In genomic region chr1:184531296-184531695, GRCh38 we compare ENCODE assay signal across 22 cellular contexts.
"Had no signal": no experiment of that assay in that cellular context is flagged by ENCODE, and none has a peak within 500 bp of the region (broad histone marks: within the 10 kb centered on the region; RNA-seq: fewer than 3 reads in every experiment).

No MANE protein-coding gene starts in this region.

- H3K4me1 Mint-ChIP-seq: activated CD8-positive, alpha-beta memory T cell treated with anti-CD3 and anti-CD28 coated beads, Interleukin-2, amount 10 ng/mL, durations not matched to agents 7 days and 5 days; stimulated activated naive CD8-positive, alpha-beta T cell treated with anti-CD3 and anti-CD28 coated beads, Interleukin-15, amount 100 ng/mL, for 72 hours had no signal

- H3K4me2 ChIP-seq: hepatocyte had no signal

- H3K27me3 Mint-ChIP-seq: activated naive CD8-positive, alpha-beta T cell treated with anti-CD3 and anti-CD28 coated beads, Interleukin-2, amount 50 U/mL, for 24 hours had no signal

- H2AFZ ChIP-seq: hepatocyte had no signal

- H3K27ac Mint-ChIP-seq: activated CD8-positive, alpha-beta memory T cell treated with anti-CD3 and anti-CD28 coated beads, Interleukin-2, amount 10 ng/mL, durations not matched to agents 7 days and 5 days; activated CD8-positive, alpha-beta T cell treated with anti-CD3 and anti-CD28 coated beads for 36 hours; activated naive CD8-positive, alpha-beta T cell treated with anti-CD3 and anti-CD28 coated beads, Interleukin-2, amount 50 U/mL, for 24 hours; nephron progenitor cell; stimulated activated effector memory CD8-positive, alpha-beta T cell treated with anti-CD3 and anti-CD28 coated beads, Interleukin-12 subunit alpha, Interleukin-12 subunit beta, amount 100 ng/mL, for 72 hours; stimulated activated naive CD8-positive, alpha-beta T cell treated with anti-CD3 and anti-CD28 coated beads, Interleukin-15, amount 100 ng/mL, for 72 hours had no signal

- FAIRE-seq: pancreas had no signal

- H3K27ac ChIP-seq: body of pancreas, cardiac muscle cell, hepatocyte, pancreas, SK-N-MC had no signal

- H3K27me3 ChIP-seq: body of pancreas, cardiac muscle cell, hepatocyte, pancreas, transverse colon had no signal

- H3K36me3 Mint-ChIP-seq: activated CD8-positive, alpha-beta memory T cell treated with anti-CD3 and anti-CD28 coated beads, Interleukin-2, amount 10 ng/mL, durations not matched to agents 7 days and 5 days; stimulated activated effector memory CD8-positive, alpha-beta T cell treated with anti-CD3 and anti-CD28 coated beads, Interleukin-12 subunit alpha, Interleukin-12 subunit beta, amount 100 ng/mL, for 72 hours had no signal

- H3K9me3 ChIP-seq: body of pancreas, pancreas, transverse colon had no signal

- ATAC-seq: activated CD8-positive, alpha-beta memory T cell treated with anti-CD3 and anti-CD28 coated beads, Interleukin-2, amount 10 ng/mL, durations not matched to agents 7 days and 5 days; activated CD8-positive, alpha-beta T cell treated with anti-CD3 and anti-CD28 coated beads for 36 hours; activated naive CD8-positive, alpha-beta T cell treated with anti-CD3 and anti-CD28 coated beads, Interleukin-2, amount 50 U/mL, for 24 hours; body of pancreas; left lobe of liver; right cardiac atrium; stimulated activated effector memory CD8-positive, alpha-beta T cell treated with anti-CD3 and anti-CD28 coated beads, Interleukin-12 subunit alpha, Interleukin-12 subunit beta, amount 100 ng/mL, for 72 hours; stimulated activated naive CD8-positive, alpha-beta T cell treated with anti-CD3 and anti-CD28 coated beads, Interleukin-15, amount 100 ng/mL, for 72 hours had no signal

- H3K36me3 ChIP-seq: cardiac muscle cell, pancreas, transverse colon had no signal

- H3K9me3 Mint-ChIP-seq: activated CD8-positive, alpha-beta T cell treated with anti-CD3 and anti-CD28 coated beads for 36 hours; activated naive CD8-positive, alpha-beta T cell treated with anti-CD3 and anti-CD28 coated beads, Interleukin-2, amount 50 U/mL, for 24 hours had no signal

- H3K4me1 ChIP-seq: pancreas had no signal

- H3K4me3 ChIP-seq: body of pancreas, cardiac muscle cell, hepatocyte, pancreas, SK-N-MC, skin epidermis, transverse colon had no signal

- H3K79me2 ChIP-seq: hepatocyte had no signal

- H3K4me3 Mint-ChIP-seq: activated CD8-positive, alpha-beta memory T cell treated with anti-CD3 and anti-CD28 coated beads, Interleukin-2, amount 10 ng/mL, durations not matched to agents 7 days and 5 days; activated CD8-positive, alpha-beta T cell treated with anti-CD3 and anti-CD28 coated beads for 36 hours; activated naive CD8-positive, alpha-beta T cell treated with anti-CD3 and anti-CD28 coated beads, Interleukin-2, amount 50 U/mL, for 24 hours; immature natural killer cell; nephron progenitor cell; stimulated activated effector memory CD8-positive, alpha-beta T cell treated with anti-CD3 and anti-CD28 coated beads, Interleukin-12 subunit alpha, Interleukin-12 subunit beta, amount 100 ng/mL, for 72 hours; stimulated activated naive CD8-positive, alpha-beta T cell treated with anti-CD3 and anti-CD28 coated beads, Interleukin-15, amount 100 ng/mL, for 72 hours had no signal

- DNase-seq: activated CD4-positive, alpha-beta T cell treated with anti-CD3 and anti-CD28 coated beads for 48 hours; activated CD8-positive, alpha-beta memory T cell treated with anti-CD3 and anti-CD28 coated beads, Interleukin-2, amount 10 ng/mL, durations not matched to agents 7 days and 5 days; activated CD8-positive, alpha-beta T cell treated with anti-CD3 and anti-CD28 coated beads for 36 hours; activated gamma-delta T cell; activated naive CD4-positive, alpha-beta T cell treated with anti-CD3 and anti-CD28 coated beads, Interleukin-2, amount 50 U/mL, for 16 hours; activated naive CD8-positive, alpha-beta T cell treated with anti-CD3 and anti-CD28 coated beads, Interleukin-2, amount 50 U/mL, for 24 hours; activated T-cell treated with anti-CD3 and anti-CD28 coated beads for 4 hours; body of pancreas; immature natural killer cell; midbrain; nephron progenitor cell; pancreas; right cardiac atrium; stimulated activated CD4-positive, alpha-beta T cell treated with anti-CD3 and anti-CD28 coated beads, Interleukin-1b, Interleukin-23, amount 100 ng/mL, for 48 hours; stimulated activated naive CD8-positive, alpha-beta T cell treated with anti-CD3 and anti-CD28 coated beads, Interleukin-15, amount 100 ng/mL, for 72 hours; transverse colon had no signal
